16 cellular contexts compared by ENCODE assay signal in genomic region chr6:39393075-39393474, GRCh38.
DNase-seq lines count a peak whose midpoint lies in the region; ATAC-seq, FAIRE-seq and TF ChIP-seq lines count a peak whose summit lies in the region.
"Had no signal": no experiment of that assay in that cellular context is flagged by ENCODE, and none has a peak within 500 bp of the region (broad histone marks: within the 10 kb centered on the region; RNA-seq: fewer than 3 reads in every experiment).

No MANE protein-coding gene starts in this region.

- no peak for ATAC-seq in HepG2
- no peak for ATAC-seq in right lobe of liver
- peak; percentile 74 for ATAC-seq in GM12878
- ATAC-seq in stimulated activated memory B cell treated with anti-CD40 and anti-IgM and Interleukin-4, amounts not matched to agents 10 μg/mL and 1 μg/mL and 100 μg/mL, for 72 hours = peak; percentile 77
- no peak for ATAC-seq in HG03354 (IDR thresholded peaks at IDR 0.05; ENCODE audit: poor library complexity, severe bottlenecking, unreplicated experiment)

- H3K27me3 ChIP-seq in HepG2 (ENCODE audit: control insufficient read depth in 1 of 2, insufficient read depth in 2 of 2, low read length in 2 of 2) (no peaks in the 10 kb centered on the region; a peak in 1 of 5 replicates), right lobe of liver (no peaks in the 10 kb centered on the region), GM12878 (replicated peaks in 1 of 2; ENCODE audit: control insufficient read depth in 2 of 2, insufficient read depth in 2 of 2, low read length in 1 of 2) (peaks cover 0 to 2% of the 10 kb centered on the region in 2 experiments; a peak in 1 of 4 replicates)
- H3K27me3 ChIP-seq: BLaER1 had no signal

- H3K9ac ChIP-seq in HepG2 (ENCODE audit: insufficient read depth, low read depth, low read length) (no peak overlapping the region), GM12878 (ENCODE audit: control insufficient read depth, insufficient read depth, low read length) (no peak overlapping the region)
- H3K9ac ChIP-seq: BLaER1 had no signal

- BruUV-seq in HepG2 (replicated peaks; lab: Mats Ljungman, UMichigan) = no TSS peak
- BruUV-seq in GM12878 (replicated peaks; lab: Mats Ljungman, UMichigan) = no TSS peak

- H3K9me3 ChIP-seq in HepG2 (ENCODE audit: low read length) (no peaks in the 10 kb centered on the region), right lobe of liver (no peaks in the 10 kb centered on the region), GM12878 (replicated peaks; ENCODE audit: control insufficient read depth, insufficient read depth, low read length) (no peaks in the 10 kb centered on the region)
- H3K9me3 ChIP-seq: BLaER1 had no signal

- H3K27ac ChIP-seq in HepG2 (ENCODE audit: extremely low read length, insufficient read depth, low read length) (no peak overlapping the region), right lobe of liver (no peak overlapping the region), GM12878 (ENCODE audit: control insufficient read depth, insufficient read depth) (no peak overlapping the region)
- H3K27ac ChIP-seq: BLaER1 had no signal

- H3K27me3 Mint-ChIP-seq in stimulated activated memory B cell treated with anti-CD40 and anti-IgM and Interleukin-4, amounts not matched to agents 10 μg/mL and 1 μg/mL and 100 μg/mL, for 72 hours = peaks cover 29% of the 10 kb centered on the region

- H3K4me1 Mint-ChIP-seq in stimulated activated memory B cell treated with anti-CD40 and anti-IgM and Interleukin-4, amounts not matched to agents 10 μg/mL and 1 μg/mL and 100 μg/mL, for 72 hours = peaks cover 26% of the 10 kb centered on the region
- H3K4me1 Mint-ChIP-seq: CD14-positive monocyte; CD4-positive, alpha-beta memory T cell had no signal

- TF ChIP-seq RAD21 in HepG2 (CRISPR knock-in tag; IDR thresholded peaks at IDR 0.05) (no peak), GM12878 (IDR thresholded peaks at IDR 0.05; ENCODE audit: insufficient read depth, low read depth, low read length) (no peak)

- H4K20me1 ChIP-seq in HepG2 (ENCODE audit: insufficient read depth, low read length) = no peaks in the 10 kb centered on the region
- no peaks in the 10 kb centered on the region for H4K20me1 ChIP-seq in GM12878 (ENCODE audit: control insufficient read depth, insufficient read depth)
- H4K20me1 ChIP-seq: BLaER1 had no signal

- DNase-seq in HepG2 (ENCODE audit: low spot score) = no peak
- DNase-seq in right lobe of liver = no peak
- DNase-seq in GM12878 (ENCODE audit: low read depth, low spot score) = no peak
- no peak for DNase-seq in SW 1271 (lab: John Stamatoyannopoulos, UW)
- DNase-seq in DMS53 (lab: John Stamatoyannopoulos, UW) = no peak
- DNase-seq: 8988T; CD4-positive, alpha-beta memory T cell; DMS153; DMS79 treated with DMSO at 0.1 percent for 48 hours; GF-D8; H9 had no signal

- H3K36me3 ChIP-seq in HepG2 (replicated peaks in 1 of 2; ENCODE audit: control insufficient read depth in 1 of 2, insufficient read depth in 2 of 2, low read length in 2 of 2) (no peaks in the 10 kb centered on the region), right lobe of liver (no peaks in the 10 kb centered on the region), GM12878 (ENCODE audit: control insufficient read depth in 2 of 2, insufficient read depth in 2 of 2, low read length in 1 of 2) (no peaks in the 10 kb centered on the region)
- H3K36me3 ChIP-seq: BLaER1 had no signal

- POLR2A ChIA-PET in HepG2 (lab: Yijun Ruan, JAX) = no interaction called here
- POLR2A ChIA-PET in GM12878 (lab: Charles Lee) = no interaction called here

- TF ChIP-seq EP300 in HepG2 (IDR thresholded peaks at IDR 0.05; ENCODE audit: low read depth in 2 of 2, low read length in 2 of 2) (no peak), HepG2 (CRISPR knock-in tag; IDR thresholded peaks at IDR 0.05; ENCODE audit: borderline replicate concordance) (no peak), GM12878 (IDR thresholded peaks at IDR 0.05; ENCODE audit: borderline replicate concordance in 1 of 2, control insufficient read depth in 1 of 2, low read depth in 2 of 2, low read length in 2 of 2) (0 out of 4 replicates have a peak, but pooled peaks of 1 of the 2 experiments have one; percentile 31)

- peaks cover 5% of the 10 kb centered on the region for H3K36me3 Mint-ChIP-seq in stimulated activated memory B cell treated with anti-CD40 and anti-IgM and Interleukin-4, amounts not matched to agents 10 μg/mL and 1 μg/mL and 100 μg/mL, for 72 hours
- H3K36me3 Mint-ChIP-seq: CD14-positive monocyte; CD4-positive, alpha-beta memory T cell had no signal

- 52% methylated on average over 5 of the region's 5 CpGs for WGBS in HepG2 (ENCODE audit: low lambda C conversion rate)
- WGBS in right lobe of liver (ENCODE audit: insufficient coverage, low coverage, low lambda C conversion rate, missing lambda C conversion rate) = 83% methylated on average over 4 of the region's 5 CpGs
- 14% methylated on average over 5 of the region's 5 CpGs for WGBS in GM12878 (ENCODE audit: insufficient coverage, insufficient replicate concordance, low lambda C conversion rate, missing lambda C conversion rate)

- H3K4me2 ChIP-seq in HepG2 (ENCODE audit: low read depth, low read length) (no peak overlapping the region), GM12878 (ENCODE audit: control insufficient read depth, insufficient read depth) (no peak overlapping the region)

- H3K4me3 Mint-ChIP-seq in stimulated activated memory B cell treated with anti-CD40 and anti-IgM and Interleukin-4, amounts not matched to agents 10 μg/mL and 1 μg/mL and 100 μg/mL, for 72 hours = no peak overlapping the region
- H3K4me3 Mint-ChIP-seq: CD14-positive monocyte; CD4-positive, alpha-beta memory T cell; H9 had no signal

- TF ChIP-seq CTCF in HepG2 (CRISPR knock-in tag; IDR thresholded peaks at IDR 0.05) = no peak
- no peak for TF ChIP-seq CTCF in right lobe of liver (IDR thresholded peaks at IDR 0.05)
- TF ChIP-seq CTCF in GM12878 (IDR thresholded peaks at IDR 0.05 in 2 of 3, conservative IDR thresholded peaks at IDR 0.05 in 1 of 3; ENCODE audit: control insufficient read depth in 2 of 3, extremely low read depth in 1 of 3, insufficient read depth in 1 of 3, low read depth in 3 of 3, low read length in 3 of 3) = no peak

- peaks cover 7% of the 10 kb centered on the region for H3K9me3 Mint-ChIP-seq in stimulated activated memory B cell treated with anti-CD40 and anti-IgM and Interleukin-4, amounts not matched to agents 10 μg/mL and 1 μg/mL and 100 μg/mL, for 72 hours
- H3K9me3 Mint-ChIP-seq: CD4-positive, alpha-beta memory T cell; H9 had no signal

- no peak for TF ChIP-seq POLR2A in HepG2 (IDR thresholded peaks at IDR 0.05; ENCODE audit: insufficient read depth in 1 of 2, low read depth in 2 of 2, low read length in 2 of 2)
- no peak for TF ChIP-seq POLR2A in right lobe of liver (IDR thresholded peaks at IDR 0.05)
- no peak for TF ChIP-seq POLR2A in GM12878 (IDR thresholded peaks at IDR 0.05; ENCODE audit: low read depth, low read length)

- H3K4me1 ChIP-seq in HepG2 (ENCODE audit: insufficient read depth, low read length) = no peaks in the 10 kb centered on the region
- H3K4me1 ChIP-seq in right lobe of liver = no peaks in the 10 kb centered on the region
- H3K4me1 ChIP-seq in GM12878 (ENCODE audit: control insufficient read depth, insufficient read depth, low read length) = no peaks in the 10 kb centered on the region; the same call in 1 of the 2 replicates

- H3K4me3 ChIP-seq in HepG2 (replicated peaks in 1 of 3; ENCODE audit: insufficient read depth in 1 of 3, low read depth in 2 of 3, low read length in 3 of 3) = no peak overlapping the region
- no peak overlapping the region for H3K4me3 ChIP-seq in right lobe of liver
- H3K4me3 ChIP-seq in GM12878 = no peak overlapping the region
- H3K4me3 ChIP-seq: BLaER1 had no signal

- FAIRE-seq in HepG2 (lab: Jason Lieb, UNC) (no peak), GM12878 (lab: Jason Lieb, UNC) (no peak)
- FAIRE-seq: H1 had no signal

- peak overlapping the region; percentile 67 for H3K27ac Mint-ChIP-seq in stimulated activated memory B cell treated with anti-CD40 and anti-IgM and Interleukin-4, amounts not matched to agents 10 μg/mL and 1 μg/mL and 100 μg/mL, for 72 hours
- H3K27ac Mint-ChIP-seq: CD14-positive monocyte, H9 had no signal

- H2AFZ ChIP-seq in HepG2 (ENCODE audit: low read length) = no peak overlapping the region
- no peak overlapping the region for H2AFZ ChIP-seq in GM12878 (ENCODE audit: control insufficient read depth, low read depth, low read length)

- RAD21 ChIA-PET in GM12878 (lab: Charles Lee; ENCODE audit: unreplicated experiment) = no interaction called here

- intact Hi-C loops in HepG2 (cut with micrococcal nuclease; ENCODE audit: unreplicated experiment) (no loop called here), right lobe of liver (cut with DNase I) (no loop called here), GM12878 (cut with micrococcal nuclease; ENCODE audit: unreplicated experiment) (no loop called here)

- in situ Hi-C loops in HepG2 (cut with HindIII; ENCODE audit: extremely low pct_ligation_motif_present, low pct_unique_long_range_greater_than_20kb) = no loop called here
- in situ Hi-C loops in GM12878 (cut with MboI) = no loop called here

- CTCF ChIA-PET in HepG2 (lab: Yijun Ruan, JAX; ENCODE audit: low intra/inter-chr PET ratio, low total read pairs) = no interaction called here
- CTCF ChIA-PET in GM12878 (lab: Yijun Ruan, JAX) = no interaction called here

- SMC1A ChIA-PET in GM12878 (lab: Charles Lee; ENCODE audit: uncharacterized antibody, unreplicated experiment) = interaction anchor here (1.0 to 1.7 kb wide), 2 partner anchors 9 to 15 kb away, joined by 3 to 4 read pairs; no protein-coding TSS in a partner anchor

- no peaks in the 10 kb centered on the region for H3K79me2 ChIP-seq in HepG2 (ENCODE audit: insufficient read depth, low read length)
- no peaks in the 10 kb centered on the region for H3K79me2 ChIP-seq in GM12878 (ENCODE audit: control insufficient read depth, insufficient read depth, low read length)

TF ChIP-seq in HepG2, 621 proteins besides CTCF, POLR2A, EP300 and RAD21 (continues in another document):
- peak; percentile 59 for TF ChIP-seq ZNF629 (CRISPR knock-in tag; conservative IDR thresholded peaks at IDR 0.05)

TF ChIP-seq in GM12878, 131 proteins besides CTCF, POLR2A, EP300 and RAD21 (continues in another document):
- TF ChIP-seq IKZF2 (IDR thresholded peaks at IDR 0.05) (peak; percentile 40 to 54; a peak in 1 of 4 replicates), IKZF1 (conservative IDR thresholded peaks at IDR 0.05) (peak; percentile 67), ZNF217 (IDR thresholded peaks at IDR 0.05) (peak; percentile 56; the same call in 1 of the 2 replicates), MTA2 (IDR thresholded peaks at IDR 0.05; ENCODE audit: low read depth) (peak; percentile 60; the same call in 1 of the 2 replicates), BCL11A (IDR thresholded peaks at IDR 0.05; ENCODE audit: low read depth, low read length) (0 out of 2 replicates have a peak, but pooled peaks have one; percentile 10), GATAD2B (conservative IDR thresholded peaks at IDR 0.05; ENCODE audit: low read depth) (0 out of 2 replicates have a peak, but pooled peaks have one; percentile 37), CHD4 (IDR thresholded peaks at IDR 0.05) (no peak), IRF4 (IDR thresholded peaks at IDR 0.05; ENCODE audit: low read depth, low read length) (no peak), SMAD5 (IDR thresholded peaks at IDR 0.05; ENCODE audit: low read depth) (no peak), SMARCA5 (IDR thresholded peaks at IDR 0.05) (peak; percentile 74; the same call in 1 of the 2 replicates), DPF2 (IDR thresholded peaks at IDR 0.05) (peak; percentile 63; the same call in 1 of the 2 replicates)

Comparison
In these comparisons a context has a peak if more than half of its experiments do, and no peak if none do; other contexts are left out.
1. ATAC-seq: peak in GM12878 (single experiment) and stimulated activated memory B cell treated with anti-CD40 and anti-IgM and Interleukin-4, amounts not matched to agents 10 μg/mL and 1 μg/mL and 100 μg/mL, for 72 hours (single experiment); none in HepG2 (single experiment), right lobe of liver (0 of 4) and HG03354 (single experiment).
2. Of the 75 proteins assayed by ChIP-seq in both HepG2 and GM12878: peak only in HepG2: none; only in GM12878: DPF2, IKZF1, NR2F1 and ZNF24; in both: none; in neither: 69; mixed calls (peak in some experiments, not most) for 2.